In genomic region chr1:155831279-155831976, GRCh38 we compare ENCODE assay signal across 22 cellular contexts.
"Had no signal": no experiment of that assay in that cellular context is flagged by ENCODE, and none has a peak within 500 bp of the region (broad histone marks: within the 10 kb centered on the region; RNA-seq: fewer than 3 reads in every experiment).

No MANE protein-coding gene starts in this region.

- H3K9me3 Mint-ChIP-seq: activated CD4-positive, alpha-beta memory T cell treated with anti-CD3 and anti-CD28 coated beads, Interleukin-2, amount 10 ng/mL, durations not matched to agents 7 days and 5 days had no signal

- H3K4me3 ChIP-seq: SK-N-MC had no signal

- H3K27ac Mint-ChIP-seq: activated CD4-positive, alpha-beta memory T cell treated with anti-CD3 and anti-CD28 coated beads, Interleukin-2, amount 10 ng/mL, durations not matched to agents 7 days and 5 days; activated CD4-positive, alpha-beta T cell treated with anti-CD3 and anti-CD28 coated beads for 36 hours; activated naive CD8-positive, alpha-beta T cell; brain had no signal

- H3K4me3 Mint-ChIP-seq: activated CD4-positive, alpha-beta memory T cell treated with anti-CD3 and anti-CD28 coated beads, Interleukin-2, amount 10 ng/mL, durations not matched to agents 7 days and 5 days; activated CD4-positive, alpha-beta T cell treated with anti-CD3 and anti-CD28 coated beads for 36 hours; activated naive CD8-positive, alpha-beta T cell; brain had no signal

- H3K27ac ChIP-seq: SK-N-MC, WERI-Rb-1 had no signal

- H3K27me3 Mint-ChIP-seq: activated CD4-positive, alpha-beta memory T cell treated with anti-CD3 and anti-CD28 coated beads, Interleukin-2, amount 10 ng/mL, durations not matched to agents 7 days and 5 days; activated CD4-positive, alpha-beta T cell treated with anti-CD3 and anti-CD28 coated beads for 36 hours; activated naive CD8-positive, alpha-beta T cell; brain had no signal

- DNase-seq: activated CD4-positive, alpha-beta memory T cell treated with anti-CD3 and anti-CD28 coated beads, Interleukin-2, amount 10 ng/mL, durations not matched to agents 7 days and 5 days; activated CD4-positive, alpha-beta T cell treated with anti-CD3 and anti-CD28 coated beads for 36 hours; activated CD4-positive, alpha-beta T cell treated with anti-CD3 and anti-CD28 coated beads, Interleukin-2, amount 50 U/mL, for 1 hour; activated CD8-positive, alpha-beta memory T cell treated with anti-CD3 and anti-CD28 coated beads, Interleukin-2, amount 50 U/mL, for 4 hours; activated effector memory CD4-positive, alpha-beta T cell treated with anti-CD3 and anti-CD28 coated beads, Interleukin-2, amount 50 U/mL, for 16 hours; activated naive CD4-positive, alpha-beta T cell treated with Interleukin-2 at 50 U/mL for 16 hours; activated T-cell treated with anti-CD3 and anti-CD28 coated beads, Interleukin-2, amount 50 U/mL, for 1 hour; amygdala; KG1; NCI-H1092 treated with DMSO at 0.1 percent for 48 hours; NCI-H1436; NCI-H1694 treated with DMSO at 0.1 percent for 48 hours; NCI-H2029 treated with DMSO at 0.1 percent for 48 hours; NCI-H345; NCI-H510A; NCI-H526 treated with DMSO at 0.1 percent for 48 hours; NCI-H82; T-helper 1 cell; WERI-Rb-1 had no signal

- ATAC-seq: activated CD4-positive, alpha-beta T cell treated with anti-CD3 and anti-CD28 coated beads for 36 hours had no signal
